Comparison of ENCODE assay signal across 13 cellular contexts in the genomic region with DNA sequence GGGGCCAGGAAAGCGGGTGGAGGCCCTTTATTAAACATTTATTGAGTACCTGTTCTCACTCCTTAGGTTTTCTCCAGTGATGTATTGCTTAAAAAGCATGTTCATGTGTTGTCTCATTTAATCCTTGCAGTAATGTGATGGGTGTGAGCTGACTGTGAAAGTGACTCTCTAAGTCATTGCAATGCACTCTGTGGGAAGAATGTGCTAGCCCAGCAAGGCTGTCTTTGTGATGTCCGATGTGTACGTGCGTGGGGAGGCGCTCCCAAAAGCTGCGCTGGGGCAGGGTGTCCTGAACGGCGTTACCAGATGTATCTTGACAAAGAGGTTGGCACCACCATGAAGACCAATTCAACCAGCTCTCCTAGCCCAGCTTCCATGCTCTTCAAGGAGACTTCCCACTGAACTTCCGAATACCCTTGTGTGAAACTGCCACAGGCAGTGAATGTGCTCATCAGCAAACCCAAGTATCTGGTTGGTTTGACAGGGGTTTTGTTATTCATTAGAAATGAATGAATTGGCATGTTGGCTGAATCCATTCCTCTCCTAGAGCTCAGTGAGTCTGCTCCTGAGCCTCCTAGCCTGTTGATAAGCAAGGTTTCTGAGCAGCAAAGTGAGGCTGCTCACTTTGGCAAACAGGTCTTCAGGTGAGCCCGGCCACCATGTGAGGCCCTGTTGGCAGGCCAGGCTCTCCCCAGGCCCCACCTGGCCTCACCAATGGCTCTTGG. TPM values are rescaled to one million over a fixed set of nuclear protein-coding genes. Genes with fewer than 3 reads are reported as not detected.
A peak's percentile ranks its signal among the peaks of the same experiment; 100 is the strongest.
DNase-seq lines count a peak whose midpoint lies in the region; ATAC-seq and TF ChIP-seq lines count a peak whose summit lies in the region.
"Had no signal": no experiment of that assay in that cellular context is flagged by ENCODE, and none has a peak within 500 bp of the region (broad histone marks: within the 10 kb centered on the region; RNA-seq: fewer than 3 reads in every experiment).

No MANE protein-coding gene starts in this region.

- no peaks in the 10 kb centered on the region for H3K27me3 ChIP-seq in colonic mucosa
- no peaks in the 10 kb centered on the region for H3K27me3 ChIP-seq in lower lobe of right lung (ENCODE audit: low read depth)
- H3K27me3 ChIP-seq in subcutaneous abdominal adipose tissue (ENCODE audit: control insufficient read depth in 5 of 5, insufficient read depth in 4 of 5, low read length in 5 of 5) = no peaks in the 10 kb centered on the region

- H3K9ac ChIP-seq in colonic mucosa (ENCODE audit: low read depth in 2 of 2, low read length in 2 of 2) (peak overlapping the region in 1 of 2 donors; percentile 15), subcutaneous abdominal adipose tissue (ENCODE audit: low read length in 5 of 5) (no peak overlapping the region)

- H3K9me3 Mint-ChIP-seq in activated CD4-positive, alpha-beta T cell treated with anti-CD3 and anti-CD28 coated beads for 36 hours (ENCODE audit: low read depth) = no peaks in the 10 kb centered on the region
- H3K9me3 Mint-ChIP-seq: activated CD4-positive, alpha-beta memory T cell treated with anti-CD3 and anti-CD28 coated beads, Interleukin-2, amount 10 ng/mL, durations not matched to agents 7 days and 5 days had no signal

- peak overlapping the region; percentile 63 for H3K27ac ChIP-seq in colonic mucosa
- peak overlapping the region; percentile 32 for H3K27ac ChIP-seq in lower lobe of right lung
- peak overlapping the region; percentile 30 for H3K27ac ChIP-seq in subcutaneous abdominal adipose tissue (ENCODE audit: low read depth, low read length)
- H3K27ac ChIP-seq: HL-60 had no signal

- H3K4me3 Mint-ChIP-seq in activated CD4-positive, alpha-beta T cell treated with anti-CD3 and anti-CD28 coated beads for 36 hours = no peak overlapping the region
- H3K4me3 Mint-ChIP-seq: activated CD4-positive, alpha-beta memory T cell treated with anti-CD3 and anti-CD28 coated beads, Interleukin-2, amount 10 ng/mL, durations not matched to agents 7 days and 5 days had no signal

- ATAC-seq in activated CD4-positive, alpha-beta T cell treated with anti-CD3 and anti-CD28 coated beads for 36 hours = no peak
- no peak for ATAC-seq in lower lobe of right lung

- H3K4me3 ChIP-seq in colonic mucosa = no peak overlapping the region
- H3K4me3 ChIP-seq in lower lobe of right lung = no peak overlapping the region
- H3K4me3 ChIP-seq in subcutaneous abdominal adipose tissue (ENCODE audit: low read depth in 1 of 5, low read length in 5 of 5) = no peak overlapping the region

- TF ChIP-seq CTCF in colonic mucosa (IDR thresholded peaks at IDR 0.05) (no peak), lower lobe of right lung (IDR thresholded peaks at IDR 0.05) (no peak)

- intact Hi-C loops in activated CD4-positive, alpha-beta T cell treated with anti-CD3 and anti-CD28 coated beads for 36 hours (cut with DNase I, micrococcal nuclease) = no loop called here
- intact Hi-C loops in colonic mucosa (cut with DNase I) = no loop called here
- intact Hi-C loops in lower lobe of right lung (cut with DNase I) = no loop called here

- no peaks in the 10 kb centered on the region for H3K36me3 Mint-ChIP-seq in activated CD4-positive, alpha-beta T cell treated with anti-CD3 and anti-CD28 coated beads for 36 hours (ENCODE audit: low read depth)

- CTCF ChIA-PET in activated CD4-positive, alpha-beta T cell treated with anti-CD3 and anti-CD28 coated beads for 36 hours (lab: Charles Lee) = interaction anchor here (0.7 to 3.1 kb wide), 7 partner anchors 11 to 42 kb away, joined by 3 to 23 read pairs (median 4); a partner anchor contains a TSS

- no peaks in the 10 kb centered on the region for H3K27me3 Mint-ChIP-seq in activated CD4-positive, alpha-beta T cell treated with anti-CD3 and anti-CD28 coated beads for 36 hours

- H3K27ac Mint-ChIP-seq in activated CD4-positive, alpha-beta T cell treated with anti-CD3 and anti-CD28 coated beads for 36 hours = peak overlapping the region; percentile 33
- H3K27ac Mint-ChIP-seq: activated CD4-positive, alpha-beta memory T cell treated with anti-CD3 and anti-CD28 coated beads, Interleukin-2, amount 10 ng/mL, durations not matched to agents 7 days and 5 days had no signal

- no peaks in the 10 kb centered on the region for H3K4me1 ChIP-seq in colonic mucosa
- H3K4me1 ChIP-seq in lower lobe of right lung = peaks cover 18% of the 10 kb centered on the region
- H3K4me1 ChIP-seq in subcutaneous abdominal adipose tissue (ENCODE audit: control insufficient read depth in 5 of 5, insufficient read depth in 5 of 5, low read length in 5 of 5) = peaks cover 6 to 24% (median 16%) of the 10 kb centered on the region in 5 donors

- peaks cover 56% of the 10 kb centered on the region for H3K4me1 Mint-ChIP-seq in activated CD4-positive, alpha-beta T cell treated with anti-CD3 and anti-CD28 coated beads for 36 hours

- H3K36me3 ChIP-seq in colonic mucosa (no peaks in the 10 kb centered on the region), lower lobe of right lung (no peaks in the 10 kb centered on the region), subcutaneous abdominal adipose tissue (ENCODE audit: control insufficient read depth in 5 of 5, insufficient read depth in 5 of 5, low read length in 5 of 5) (no peaks in the 10 kb centered on the region)

- no peak for DNase-seq in activated CD4-positive, alpha-beta T cell treated with anti-CD3 and anti-CD28 coated beads for 36 hours
- no peak for DNase-seq in activated CD4-positive, alpha-beta T cell treated with anti-CD3 and anti-CD28 coated beads, Interleukin-2, amount 50 U/mL, for 48 hours
- DNase-seq in colonic mucosa = no peak
- no peak for DNase-seq in lower lobe of right lung
- DNase-seq in amygdala (lab: John Stamatoyannopoulos, UW) = no peak
- DNase-seq in activated CD4-positive, alpha-beta T cell treated with anti-CD3 and anti-CD28 coated beads for 48 hours = no peak
- no peak for DNase-seq in activated CD8-positive, alpha-beta memory T cell treated with anti-CD3 and anti-CD28 coated beads, Interleukin-2, amount 50 U/mL, for 48 hours
- DNase-seq: 8988T; activated CD4-positive, alpha-beta memory T cell treated with anti-CD3 and anti-CD28 coated beads, Interleukin-2, amount 10 ng/mL, durations not matched to agents 7 days and 5 days; DND-41; H7 had no signal

- POLR2A ChIA-PET in activated CD4-positive, alpha-beta T cell treated with anti-CD3 and anti-CD28 coated beads for 36 hours (lab: Charles Lee) = interaction anchor here (0.7 to 1.8 kb wide), 2 partner anchors 20 to 26 kb away, joined by 3 to 4 read pairs; no protein-coding TSS in a partner anchor

- H3K9me3 ChIP-seq in colonic mucosa (no peaks in the 10 kb centered on the region), lower lobe of right lung (no peaks in the 10 kb centered on the region), subcutaneous abdominal adipose tissue (ENCODE audit: control insufficient read depth in 5 of 5, low read length in 5 of 5) (no peaks in the 10 kb centered on the region)

RNA-seq across cellular contexts. Expression of a gene that starts 28.0 kb away (rescaled TPM):
- 1 to 10 TPM; 2.3 to 2.7 TPM for total RNA-seq in activated CD4-positive, alpha-beta T cell treated with anti-CD3 and anti-CD28 coated beads for 36 hours
- total RNA-seq in colonic mucosa (10 to 100 TPM; 21.2 to 27.2 TPM), lower lobe of right lung (6.8 TPM)
